Comparison of ENCODE assay signal across 10 cellular contexts in genomic region chr7:14834456-14834855, GRCh38.
DNase-seq lines count a peak whose midpoint lies in the region; ATAC-seq and TF ChIP-seq lines count a peak whose summit lies in the region.
"Had no signal": no experiment of that assay in that cellular context is flagged by ENCODE, and none has a peak within 500 bp of the region (broad histone marks: within the 10 kb centered on the region; RNA-seq: fewer than 3 reads in every experiment).

No MANE protein-coding gene starts in this region.

- no peaks in the 10 kb centered on the region for H3K36me3 ChIP-seq in HUES64 (ENCODE audit: insufficient read depth, low read length)

- no peaks in the 10 kb centered on the region for H3K27me3 ChIP-seq in HUES64 (ENCODE audit: insufficient read depth, low read length)

- H3K27ac ChIP-seq in HUES64 (ENCODE audit: low read depth, low read length): peak overlapping the region; percentile 29
- H3K27ac ChIP-seq: C4-2B had no signal

- WGBS in HUES64: 91% methylated on average over 3 of the region's 3 CpGs

- POLR2A ChIA-PET in HEK293T (lab: Yijun Ruan, JAX): interaction anchor here (0.6 kb wide), 1 partner anchor 11 kb away, joined by 3 read pairs; no protein-coding TSS in a partner anchor

- no peak overlapping the region for H3K9ac ChIP-seq in HUES64 (ENCODE audit: low read depth, low read length)

- H3K4me1 ChIP-seq in HUES64 (ENCODE audit: insufficient read depth, low read length): peaks cover 52% of the 10 kb centered on the region

- CTCF ChIA-PET in HEK293T (lab: Yijun Ruan, JAX): no interaction called here

- H3K9me3 ChIP-seq in HUES64 (ENCODE audit: insufficient read depth, low read depth, low read length): no peaks in the 10 kb centered on the region

- DNase-seq in AG08395 (ENCODE audit: low spot score) (peak; percentile 67), fibroblast of gingiva (ENCODE audit: low read depth) (peak; percentile 67), HEK293T (ENCODE audit: extremely low spot score) (no peak), DMS53 (lab: John Stamatoyannopoulos, UW) (no peak), H4 (ENCODE audit: low spot score) (no peak)
- no peak for DNase-seq in activated T-cell treated with anti-CD3 and anti-CD28 coated beads, Interleukin-2, amount 50 U/mL, for 1 hour
- DNase-seq: activated naive CD4-positive, alpha-beta T cell treated with Interleukin-2 at 50 U/mL for 16 hours had no signal

- ATAC-seq in GM19372 (IDR thresholded peaks at IDR 0.05; ENCODE audit: low read depth, unreplicated experiment): peak; percentile 49

- H3K4me3 ChIP-seq in HUES64 (ENCODE audit: low read length): no peak overlapping the region

TF ChIP-seq in HEK293T, 16 proteins besides CTCF, POLR2A, EP300 and RAD21:
- TF ChIP-seq FOXA1 (IDR thresholded peaks at IDR 0.05) (no peak), ELF4 (IDR thresholded peaks at IDR 0.05) (no peak), TARDBP (IDR thresholded peaks at IDR 0.05) (no peak)

Comparison
In these comparisons a context has a peak if more than half of its experiments do, and no peak if none do; other contexts are left out.
1. DNase-seq: peak in AG08395 (single experiment) and fibroblast of gingiva (single experiment); none in HEK293T (single experiment), DMS53 (single experiment), activated T-cell treated with anti-CD3 and anti-CD28 coated beads, Interleukin-2, amount 50 U/mL, for 1 hour (single experiment) and H4 (single experiment).